Comparison of ENCODE assay signal across 23 cellular contexts in the genomic region with DNA sequence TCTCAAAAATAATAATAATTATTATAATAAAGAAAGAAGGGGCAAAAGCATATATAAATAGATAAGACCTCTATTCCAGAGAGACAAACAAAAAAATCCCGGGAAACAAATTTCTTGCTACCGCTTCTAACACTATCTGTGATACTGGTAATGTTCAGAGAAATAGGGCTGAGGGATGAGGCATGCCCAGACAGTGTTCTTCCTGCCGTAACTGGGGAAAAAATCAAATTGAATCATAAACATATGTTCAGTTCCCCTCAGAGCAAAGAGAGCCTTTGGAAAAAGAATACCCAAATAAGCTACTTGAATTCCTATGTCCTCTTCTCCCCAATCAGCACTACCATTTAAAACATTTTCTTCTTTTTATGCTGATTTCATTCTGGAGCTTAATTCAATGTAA.
"Had no signal": no experiment of that assay in that cellular context is flagged by ENCODE, and none has a peak within 500 bp of the region (broad histone marks: within the 10 kb centered on the region; RNA-seq: fewer than 3 reads in every experiment).

No MANE protein-coding gene starts in this region.

- H3K79me2 ChIP-seq: hepatocyte had no signal

- H3K4me2 ChIP-seq: hepatocyte had no signal

- H3K4me1 ChIP-seq: psoas muscle, transverse colon had no signal

- H3K36me3 ChIP-seq: esophagus squamous epithelium, right lobe of liver, stomach, thoracic aorta, transverse colon had no signal

- H3K4me1 Mint-ChIP-seq: naive B cell; stimulated activated naive B cell treated with anti-CD40 and anti-IgM and Interleukin-4, amounts not matched to agents 10 μg/mL and 1 μg/mL and 100 μg/mL, for 72 hours had no signal

- H3K27ac Mint-ChIP-seq: nephron; stimulated activated naive B cell treated with anti-CD40 and anti-IgM and Interleukin-4, amounts not matched to agents 10 μg/mL and 1 μg/mL and 100 μg/mL, for 72 hours had no signal

- H3K9me3 ChIP-seq: esophagus squamous epithelium, psoas muscle, right lobe of liver, thoracic aorta, transverse colon had no signal

- H3K27ac ChIP-seq: dorsolateral prefrontal cortex, esophagus squamous epithelium, hepatocyte, psoas muscle, right lobe of liver, stomach, thoracic aorta, transverse colon had no signal

- H3K36me3 Mint-ChIP-seq: naive B cell; stimulated activated naive B cell treated with anti-CD40 and anti-IgM and Interleukin-4, amounts not matched to agents 10 μg/mL and 1 μg/mL and 100 μg/mL, for 72 hours had no signal

- H3K4me3 ChIP-seq: dorsolateral prefrontal cortex, esophagus squamous epithelium, hepatocyte, lung, psoas muscle, right lobe of liver, stomach, thoracic aorta, transverse colon had no signal

- H3K4me3 Mint-ChIP-seq: naive B cell; nephron; stimulated activated naive B cell treated with anti-CD40 and anti-IgM and Interleukin-4, amounts not matched to agents 10 μg/mL and 1 μg/mL and 100 μg/mL, for 72 hours had no signal

- ATAC-seq: left colon; left ventricle myocardium superior; psoas muscle; stimulated activated naive B cell treated with anti-CD40 and anti-IgM and Interleukin-4, amounts not matched to agents 10 μg/mL and 1 μg/mL and 100 μg/mL, for 72 hours had no signal

- H3K27me3 ChIP-seq: dorsolateral prefrontal cortex, esophagus squamous epithelium, hepatocyte, right lobe of liver, stomach, transverse colon had no signal

- H2AFZ ChIP-seq: hepatocyte had no signal

- H3K27me3 Mint-ChIP-seq: naive B cell; stimulated activated naive B cell treated with anti-CD40 and anti-IgM and Interleukin-4, amounts not matched to agents 10 μg/mL and 1 μg/mL and 100 μg/mL, for 72 hours had no signal

- DNase-seq: cortex of kidney; dorsolateral prefrontal cortex; effector CD8-positive, alpha-beta T cell; esophagus squamous epithelium; foreskin melanocyte; head of caudate nucleus; left colon; left ventricle myocardium superior; mesendoderm; naive B cell; psoas muscle; retina; right lobe of liver; stimulated activated CD4-positive, alpha-beta T cell treated with anti-CD3 and anti-CD28 coated beads, Interleukin-2, amount 100 ng/mL, for 24 hours; stimulated activated CD4-positive, alpha-beta T cell treated with anti-CD3 and anti-CD28 coated beads, Interleukin-4, amount 100 ng/mL, for 4 hours; stimulated activated naive B cell treated with anti-CD40 and anti-IgM and Interleukin-4, amounts not matched to agents 10 μg/mL and 1 μg/mL and 100 μg/mL, for 72 hours; stomach; substantia nigra; transverse colon had no signal
